In the genomic region with DNA sequence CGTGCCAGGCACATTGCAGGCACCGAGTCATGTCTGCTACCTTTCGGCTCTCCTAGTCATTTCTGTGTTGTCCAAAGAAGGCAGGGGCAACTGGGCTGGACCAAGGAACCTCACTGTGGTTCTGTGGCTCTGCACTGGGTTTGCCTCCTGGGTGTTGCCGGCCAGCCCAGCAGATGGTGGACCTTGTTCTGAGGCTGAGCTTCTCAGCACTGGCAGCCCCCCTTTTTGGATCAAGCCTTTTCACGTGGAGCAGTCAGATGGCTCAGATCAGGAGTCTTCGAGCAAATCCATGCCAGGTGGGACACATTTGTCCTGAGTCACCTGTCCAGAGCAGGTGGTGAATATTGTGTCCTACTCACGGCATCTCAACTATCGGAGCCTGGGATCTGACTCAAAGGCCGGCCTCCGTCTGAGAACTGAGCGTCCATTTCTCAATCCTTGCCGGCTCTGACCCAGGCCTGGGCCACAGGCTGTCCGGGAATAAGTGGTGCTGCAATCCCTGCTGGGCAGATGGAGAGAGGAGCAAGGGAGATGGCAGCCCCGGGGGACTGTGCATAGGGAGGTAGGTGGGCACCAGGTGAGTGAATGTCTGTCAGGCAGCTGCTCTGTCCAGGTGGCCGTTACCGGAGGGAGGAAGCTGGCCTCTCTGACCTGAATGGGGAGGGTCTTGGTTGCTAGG, we compare ENCODE assay signal across 13 cellular contexts. TPM values are rescaled to one million over a fixed set of nuclear protein-coding genes. Genes with fewer than 3 reads are reported as not detected.
DNase-seq lines count a peak whose midpoint lies in the region; TF ChIP-seq lines count a peak whose summit lies in the region.
"Had no signal": no experiment of that assay in that cellular context is flagged by ENCODE, and none has a peak within 500 bp of the region (broad histone marks: within the 10 kb centered on the region; RNA-seq: fewer than 3 reads in every experiment).

A gene (plus strand): TSS at position 304 of the 679 bp plus-strand sequence. CDS start 28,521 bp downstream, outside the sequence.

- CTCF ChIA-PET in CD4-positive, alpha-beta memory T cell (lab: Charles Lee; ENCODE audit: partially characterized antibody), result no interaction called here

- no peaks in the 10 kb centered on the region for H3K27me3 ChIP-seq in CD4-positive, alpha-beta memory T cell (ENCODE audit: insufficient read depth, low read length)
- 0 out of 2 replicates have a peak, but pooled peaks cover 2% of the 10 kb centered on the region for H3K27me3 ChIP-seq in HAP-1 (ENCODE audit: low read depth)
- H3K27me3 ChIP-seq: foreskin keratinocyte had no signal

- H3K4me3 Mint-ChIP-seq in CD4-positive, alpha-beta memory T cell, result no peak within 1 kb of the TSS
- H3K4me3 Mint-ChIP-seq in IgD-negative memory B cell (no peak within 1 kb of the TSS), endothelial cell (ENCODE audit: unreplicated experiment) (no peak within 1 kb of the TSS)

- H3K27me3 Mint-ChIP-seq in CD4-positive, alpha-beta memory T cell, result peaks cover 11 to 16% of the 10 kb centered on the region in 2 donors
- H3K27me3 Mint-ChIP-seq in IgD-negative memory B cell (peaks cover 5% of the 10 kb centered on the region), endothelial cell (ENCODE audit: unreplicated experiment) (no peaks in the 10 kb centered on the region)

- H3K4me1 Mint-ChIP-seq in CD4-positive, alpha-beta memory T cell, result no peaks in the 10 kb centered on the region
- no peaks in the 10 kb centered on the region for H3K4me1 Mint-ChIP-seq in IgD-negative memory B cell
- no peaks in the 10 kb centered on the region for H3K4me1 Mint-ChIP-seq in endothelial cell (ENCODE audit: unreplicated experiment)

- H3K36me3 Mint-ChIP-seq in CD4-positive, alpha-beta memory T cell, result no peaks in the 10 kb centered on the region
- H3K36me3 Mint-ChIP-seq in IgD-negative memory B cell, result no peaks in the 10 kb centered on the region
- peaks cover 3% of the 10 kb centered on the region for H3K36me3 Mint-ChIP-seq in endothelial cell (ENCODE audit: low read depth, unreplicated experiment)

- H3K27ac ChIP-seq in CD4-positive, alpha-beta memory T cell (ENCODE audit: low read depth, low read length), result no peak within 1 kb of the TSS
- H3K27ac ChIP-seq: foreskin keratinocyte, psoas muscle had no signal

- no peak for TF ChIP-seq CTCF in endothelial cell (IDR thresholded peaks at IDR 0.05; ENCODE audit: unreplicated experiment)

- intact Hi-C loops in CD4-positive, alpha-beta memory T cell (cut with micrococcal nuclease), result no loop called here
- intact Hi-C loops in posterior vena cava (cut with DNase I), result no loop called here

- in situ Hi-C loops in HAP-1 (cut with MboI; ENCODE audit: low sequenced_read_pairs), result no loop called here

- POLR2A ChIA-PET in CD4-positive, alpha-beta memory T cell (lab: Charles Lee; ENCODE audit: partially characterized antibody), result no interaction called here

- H3K9me3 ChIP-seq in CD4-positive, alpha-beta memory T cell (ENCODE audit: control insufficient read depth in 1 of 2, low read length in 2 of 2), result no peaks in the 10 kb centered on the region
- H3K9me3 ChIP-seq in HAP-1, result no peaks in the 10 kb centered on the region
- H3K9me3 ChIP-seq: psoas muscle had no signal

- no peaks in the 10 kb centered on the region for H3K4me1 ChIP-seq in CD4-positive, alpha-beta memory T cell (ENCODE audit: insufficient read depth, low read length)
- H3K4me1 ChIP-seq in HAP-1, result no peaks in the 10 kb centered on the region
- H3K4me1 ChIP-seq: foreskin keratinocyte, psoas muscle had no signal

- no peak for DNase-seq in CD4-positive, alpha-beta memory T cell
- DNase-seq in endothelial cell (ENCODE audit: low spot score) (no peak), posterior vena cava (ENCODE audit: low spot score) (no peak), H4 (ENCODE audit: low spot score) (no peak), HAP-1 (ENCODE audit: low spot score in 2 of 2) (no peak), HPDE6-E6E7 (ENCODE audit: extremely low spot score) (no peak)
- DNase-seq: effector memory CD4-positive, alpha-beta T cell; foreskin keratinocyte; NCI-H2171 treated with DMSO at 0.1 percent for 48 hours; psoas muscle had no signal

- H3K4me3 ChIP-seq in CD4-positive, alpha-beta memory T cell (ENCODE audit: low read length in 2 of 2), result no peak within 1 kb of the TSS
- H3K4me3 ChIP-seq in HAP-1, result no peak within 1 kb of the TSS
- H3K4me3 ChIP-seq: psoas muscle had no signal

- no peaks in the 10 kb centered on the region for H3K36me3 ChIP-seq in CD4-positive, alpha-beta memory T cell (ENCODE audit: insufficient read depth, low read length)
- no peaks in the 10 kb centered on the region for H3K36me3 ChIP-seq in HAP-1 (replicated peaks)

- no peak within 1 kb of the TSS for H3K27ac Mint-ChIP-seq in CD4-positive, alpha-beta memory T cell
- H3K27ac Mint-ChIP-seq in IgD-negative memory B cell (no peak within 1 kb of the TSS), endothelial cell (ENCODE audit: unreplicated experiment) (no peak within 1 kb of the TSS)

- no peaks in the 10 kb centered on the region for H3K9me3 Mint-ChIP-seq in CD4-positive, alpha-beta memory T cell
- H3K9me3 Mint-ChIP-seq in IgD-negative memory B cell, result no peaks in the 10 kb centered on the region
- no peaks in the 10 kb centered on the region for H3K9me3 Mint-ChIP-seq in endothelial cell (ENCODE audit: unreplicated experiment)

RNA-seq across cellular contexts. Expression of the gene that starts here (rescaled TPM):
- 100 to 1,000 TPM; 392 to 400 TPM for total RNA-seq in CD4-positive, alpha-beta memory T cell
- polyA plus RNA-seq in CD4-positive, alpha-beta memory T cell, result 100 to 1,000 TPM; 190 to 332 TPM
- 301 TPM for polyA plus RNA-seq in IgD-negative memory B cell
- total RNA-seq in endothelial cell (ENCODE audit: unreplicated experiment), result 29.6 TPM
- total RNA-seq in posterior vena cava, result 10 to 100 TPM; 12.1 to 21.8 TPM
- total RNA-seq in H4 (2014; rRNA removed; shearing (Covaris generic)), result 0.06 and 0.17 TPM in 2 replicates
- total RNA-seq: Daoy, HepG2 had no signal
- polyA plus RNA-seq: foreskin keratinocyte had no signal

Comparison
In these comparisons a context has a peak if more than half of its experiments do, and no peak if none do; other contexts are left out.
1. RNA of the gene that starts here (total RNA-seq): 392 to 400 TPM in CD4-positive, alpha-beta memory T cell; 29.6 TPM in endothelial cell (single experiment), 12.1 to 21.8 TPM in posterior vena cava and 0.06 to 0.17 TPM in H4; every median in the first group is over 10 times any median in the second.